12 cellular contexts compared by ENCODE assay signal in the genomic region with DNA sequence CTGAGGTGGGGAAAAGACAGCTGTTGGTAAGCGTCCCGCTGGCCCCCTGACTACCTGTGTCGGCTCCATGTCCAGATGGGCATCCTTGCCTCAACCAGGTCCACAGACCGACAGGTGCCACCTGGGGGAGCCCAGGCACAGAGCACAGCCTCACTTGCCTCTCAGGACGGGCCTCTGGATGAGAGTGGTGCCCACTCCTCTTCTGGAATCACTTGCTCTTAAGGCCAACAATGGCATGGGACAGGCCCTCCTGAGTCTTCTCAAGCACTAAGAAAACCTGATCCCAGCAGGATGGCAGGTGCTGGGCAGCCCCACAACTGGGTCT. TPM values are rescaled to one million over a fixed set of nuclear protein-coding genes. Genes with fewer than 3 reads are reported as not detected.
DNase-seq lines count a peak whose midpoint lies in the region; ATAC-seq, FAIRE-seq and TF ChIP-seq lines count a peak whose summit lies in the region.
"Had no signal": no experiment of that assay in that cellular context is flagged by ENCODE, and none has a peak within 500 bp of the region (broad histone marks: within the 10 kb centered on the region; RNA-seq: fewer than 3 reads in every experiment).

No MANE protein-coding gene starts in this region.

- no peaks in the 10 kb centered on the region for H3K27me3 ChIP-seq in neutrophil
- H3K27me3 ChIP-seq: ovary had no signal

- H3K9me3 ChIP-seq in A549, result no peaks in the 10 kb centered on the region
- no peaks in the 10 kb centered on the region for H3K9me3 ChIP-seq in HEK293 (ENCODE audit: control insufficient read depth, insufficient read depth, low read depth, low read length)
- H3K9me3 ChIP-seq in neutrophil, result no peaks in the 10 kb centered on the region
- H3K9me3 ChIP-seq: ovary had no signal

- H3K4me3 ChIP-seq in A549 (no peak overlapping the region), HEK293 (ENCODE audit: low read depth, low read length) (no peak overlapping the region), coronary artery (no peak overlapping the region), neutrophil (ENCODE audit: low read depth in 1 of 2, low read length in 1 of 2) (no peak overlapping the region)
- H3K4me3 ChIP-seq: ovary had no signal

- no peak for ATAC-seq in A549

- POLR2A ChIA-PET in A549 (lab: Yijun Ruan, JAX), result interaction anchor here (1.1 to 2.2 kb wide), 3 partner anchors 22 to 43 kb away, joined by 3 to 7 read pairs (median 3); a partner anchor contains a TSS
- POLR2A ChIA-PET in HEK293 (lab: Yijun Ruan, JAX), result interaction anchor here (0.8 kb wide), 1 partner anchor 10 kb away, joined by 3 read pairs; no protein-coding TSS in a partner anchor

- peaks cover 39 to 99% of the 10 kb centered on the region in 2 experiments for H3K36me3 ChIP-seq in HEK293 (ENCODE audit: control insufficient read depth in 2 of 2, insufficient read depth in 1 of 2, low read length in 2 of 2)
- peaks cover 100% of the 10 kb centered on the region for H3K36me3 ChIP-seq in neutrophil
- H3K36me3 ChIP-seq: ovary had no signal

- no peak for TF ChIP-seq POLR2A in A549 (IDR thresholded peaks at IDR 0.05; ENCODE audit: low read length)

- TF ChIP-seq EP300 in A549 (IDR thresholded peaks at IDR 0.05), result no peak

- no peak for TF ChIP-seq RAD21 in A549 (conservative IDR thresholded peaks at IDR 0.05 in 1 of 2, IDR thresholded peaks at IDR 0.05 in 1 of 2)

- CTCF ChIA-PET in A549 (lab: Yijun Ruan, JAX), result interaction anchor here (0.8 to 17.6 kb wide), 12 partner anchors 10 to 215 kb away, joined by 3 to 289 read pairs (median 8); a partner anchor contains a TSS
- CTCF ChIA-PET in HEK293 (lab: Yijun Ruan, JAX), result interaction anchor here (1.4 kb wide), 1 partner anchor 10 kb away, joined by 8 read pairs; no protein-coding TSS in a partner anchor

- 100% methylated on average over 4 of the region's 5 CpGs for WGBS in A549 (ENCODE audit: missing lambda C conversion rate)

- H3K4me2 ChIP-seq in A549, result peak overlapping the region; percentile 58; the same call in 2 of the 3 replicates

- no peak for FAIRE-seq in A549 (lab: Jason Lieb, UNC)

- DNase-seq in A549 (ENCODE audit: low read depth in 1 of 2, low spot score in 1 of 2), result no peak
- no peak for DNase-seq in coronary artery (ENCODE audit: low spot score)
- DNase-seq in KG1 (lab: John Stamatoyannopoulos, UW), result no peak
- no peak for DNase-seq in NCI-H345 treated with DMSO at 0.1 percent for 48 hours (lab: John Stamatoyannopoulos, UW; ENCODE audit: unreplicated experiment)
- no peak for DNase-seq in AML-193 (lab: John Stamatoyannopoulos, UW)
- DNase-seq in islet precursor cell, result no peak
- DNase-seq: CD8-positive, alpha-beta memory T cell; cerebellar nuclear complex; NCI-H2081 had no signal

- H3K4me1 ChIP-seq in A549 (peaks cover 77% of the 10 kb centered on the region), HEK293 (ENCODE audit: control insufficient read depth, insufficient read depth, low read length) (no peaks in the 10 kb centered on the region), neutrophil (ENCODE audit: control insufficient read depth in 1 of 2, insufficient read depth in 1 of 2, low read depth in 1 of 2, low read length in 1 of 2) (peaks cover 26 to 37% of the 10 kb centered on the region in 2 experiments)

- H3K27ac ChIP-seq in A549, result peak overlapping the region; percentile 72 to 85
- H3K27ac ChIP-seq in HEK293 (ENCODE audit: extremely low read depth, low read depth, low read length), result 0 out of 2 replicates have a peak overlapping the region, but pooled peaks have one; percentile 32
- H3K27ac ChIP-seq in coronary artery, result peak overlapping the region; percentile 34 to 74
- H3K27ac ChIP-seq in neutrophil, result peak overlapping the region; percentile 82

- TF ChIP-seq CTCF in A549 (IDR thresholded peaks at IDR 0.05), result no peak
- no peak for TF ChIP-seq CTCF in HEK293 (tag by site-specific recombination; IDR thresholded peaks at IDR 0.05)
- TF ChIP-seq CTCF in coronary artery (IDR thresholded peaks at IDR 0.05), result no peak
- no peak for TF ChIP-seq CTCF in neutrophil (IDR thresholded peaks at IDR 0.05)

TF ChIP-seq in A549, 52 proteins besides CTCF, POLR2A, EP300 and RAD21:
- no peak for TF ChIP-seq NFE2L2 (conservative IDR thresholded peaks at IDR 0.05; ENCODE audit: low read length)
TF ChIP-seq in A549: peak in this region for 0.

TF ChIP-seq in HEK293, 187 proteins besides CTCF, POLR2A, EP300 and RAD21:
- TF ChIP-seq SCRT1 (tag by site-specific recombination; IDR thresholded peaks at IDR 0.05; ENCODE audit: borderline replicate concordance), result 0 out of 2 replicates have a peak, but pooled peaks have one; percentile 19
- TF ChIP-seq, protein P1, sequence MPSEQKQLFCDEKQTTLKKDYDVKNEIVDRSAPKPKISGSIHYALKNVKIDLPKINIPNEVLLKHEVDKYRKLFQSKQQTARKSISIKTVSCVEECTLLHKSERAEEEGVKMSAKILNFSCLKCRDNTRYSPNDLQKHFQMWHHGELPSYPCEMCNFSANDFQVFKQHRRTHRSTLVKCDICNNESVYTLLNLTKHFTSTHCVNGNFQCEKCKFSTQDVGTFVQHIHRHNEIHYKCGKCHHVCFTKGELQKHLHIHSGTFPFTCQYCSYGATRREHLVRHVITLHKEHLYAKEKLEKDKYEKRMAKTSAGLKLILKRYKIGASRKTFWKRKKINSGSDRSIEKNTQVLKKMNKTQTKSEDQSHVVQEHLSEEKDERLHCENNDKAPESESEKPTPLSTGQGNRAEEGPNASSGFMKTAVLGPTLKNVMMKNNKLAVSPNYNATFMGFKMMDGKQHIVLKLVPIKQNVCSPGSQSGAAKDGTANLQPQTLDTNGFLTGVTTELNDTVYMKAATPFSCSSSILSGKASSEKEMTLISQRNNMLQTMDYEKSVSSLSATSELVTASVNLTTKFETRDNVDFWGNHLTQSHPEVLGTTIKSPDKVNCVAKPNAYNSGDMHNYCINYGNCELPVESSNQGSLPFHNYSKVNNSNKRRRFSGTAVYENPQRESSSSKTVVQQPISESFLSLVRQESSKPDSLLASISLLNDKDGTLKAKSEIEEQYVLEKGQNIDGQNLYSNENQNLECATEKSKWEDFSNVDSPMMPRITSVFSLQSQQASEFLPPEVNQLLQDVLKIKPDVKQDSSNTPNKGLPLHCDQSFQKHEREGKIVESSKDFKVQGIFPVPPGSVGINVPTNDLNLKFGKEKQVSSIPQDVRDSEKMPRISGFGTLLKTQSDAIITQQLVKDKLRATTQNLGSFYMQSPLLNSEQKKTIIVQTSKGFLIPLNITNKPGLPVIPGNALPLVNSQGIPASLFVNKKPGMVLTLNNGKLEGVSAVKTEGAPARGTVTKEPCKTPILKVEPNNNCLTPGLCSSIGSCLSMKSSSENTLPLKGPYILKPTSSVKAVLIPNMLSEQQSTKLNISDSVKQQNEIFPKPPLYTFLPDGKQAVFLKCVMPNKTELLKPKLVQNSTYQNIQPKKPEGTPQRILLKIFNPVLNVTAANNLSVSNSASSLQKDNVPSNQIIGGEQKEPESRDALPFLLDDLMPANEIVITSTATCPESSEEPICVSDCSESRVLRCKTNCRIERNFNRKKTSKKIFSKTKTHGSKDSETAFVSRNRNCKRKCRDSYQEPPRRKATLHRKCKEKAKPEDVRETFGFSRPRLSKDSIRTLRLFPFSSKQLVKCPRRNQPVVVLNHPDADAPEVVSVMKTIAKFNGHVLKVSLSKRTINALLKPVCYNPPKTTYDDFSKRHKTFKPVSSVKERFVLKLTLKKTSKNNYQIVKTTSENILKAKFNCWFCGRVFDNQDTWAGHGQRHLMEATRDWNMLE (tag by site-specific recombination; conservative IDR thresholded peaks at IDR 0.05; ENCODE audit: low read depth), result no peak

RNA-seq across cellular contexts. Expression of a gene that starts 17.2 kb away (rescaled TPM):
- polyA plus RNA-seq in A549 (2011; rRNA removed) (28.6 and 40.0 TPM in 2 replicates), A549 (2017; fragmentation: RNase III; extraction: RNeasy Plus Mini Kit Qiagen cat#74134 plus additional on column Dnase treatment) (77.9 to 97.7 TPM (median 90.9 TPM) in 3 replicates)
- 53.6 and 113 TPM in 2 replicates for polyA plus RNA-seq in A549 (2012; cell fraction: cytosol; rRNA removed)
- polyA plus RNA-seq in A549 (2012; cell fraction: nucleus; rRNA removed), result 108 and 156 TPM in 2 replicates
- 31.5 TPM in 2 replicates for polyA minus RNA-seq in A549 (2011; rRNA and poly(A)+ RNA removed)

RNA-seq across cellular contexts. Expression of a gene that starts 27.5 kb away (rescaled TPM):
- polyA plus RNA-seq in A549 (2011; rRNA removed) (130 and 139 TPM in 2 replicates), A549 (2017; fragmentation: RNase III; extraction: RNeasy Plus Mini Kit Qiagen cat#74134 plus additional on column Dnase treatment) (151 to 173 TPM (median 163 TPM) in 3 replicates)
- 182 and 192 TPM in 2 replicates for polyA plus RNA-seq in A549 (2012; cell fraction: cytosol; rRNA removed)
- polyA plus RNA-seq in A549 (2012; cell fraction: nucleus; rRNA removed), result 734 and 786 TPM in 2 replicates
- polyA minus RNA-seq in A549 (2011; rRNA and poly(A)+ RNA removed), result 105 and 128 TPM in 2 replicates

RNA-seq across cellular contexts. Expression of a gene that starts 33.4 kb away (rescaled TPM):
- polyA plus RNA-seq in A549 (2011; rRNA removed) (16.6 and 18.5 TPM in 2 replicates), A549 (2017; fragmentation: RNase III; extraction: RNeasy Plus Mini Kit Qiagen cat#74134 plus additional on column Dnase treatment) (18.2 to 22.1 TPM (median 18.9 TPM) in 3 replicates)
- 24.3 and 29.0 TPM in 2 replicates for polyA plus RNA-seq in A549 (2012; cell fraction: cytosol; rRNA removed)
- polyA plus RNA-seq in A549 (2012; cell fraction: nucleus; rRNA removed), result 200 and 241 TPM in 2 replicates
- polyA minus RNA-seq in A549 (2011; rRNA and poly(A)+ RNA removed), result 22.3 and 26.3 TPM in 2 replicates

Comparison
In these comparisons a context has a peak if more than half of its experiments do, and no peak if none do; other contexts are left out.
1. H3K27ac ChIP-seq: peak in every context shown above with its lines; median percentile 82 in neutrophil; 78 in A549; 54 in coronary artery; 32 in HEK293.